Comparison of ENCODE assay signal across 9 cellular contexts in genomic region chr15:75597667-75598341, GRCh38. TPM values are rescaled to one million over a fixed set of nuclear protein-coding genes. Genes with fewer than 3 reads are reported as not detected.
DNase-seq lines count a peak whose midpoint lies in the region; ATAC-seq and TF ChIP-seq lines count a peak whose summit lies in the region.
"Had no signal": no experiment of that assay in that cellular context is flagged by ENCODE, and none has a peak within 500 bp of the region (broad histone marks: within the 10 kb centered on the region; RNA-seq: fewer than 3 reads in every experiment).

No MANE protein-coding gene starts in this region.

- H3K36me3 Mint-ChIP-seq in CD14-positive monocyte = peaks cover 68 to 92% of the 10 kb centered on the region in 2 donors

- TF ChIP-seq CTCF in CD14-positive monocyte (IDR thresholded peaks at IDR 0.05) = peak; percentile 42
- TF ChIP-seq CTCF in KMS-11 (conservative IDR thresholded peaks at IDR 0.05; ENCODE audit: low read depth, low read length) = peak; percentile 35; the same call in 1 of the 2 replicates

- intact Hi-C loops in CD14-positive monocyte (cut with micrococcal nuclease) (no loop called here), left colon (cut with DNase I, micrococcal nuclease) (no loop called here)

- H2AFZ ChIP-seq in KMS-11 (ENCODE audit: low read depth) = no peak overlapping the region

- no peaks in the 10 kb centered on the region for H4K20me1 ChIP-seq in KMS-11 (ENCODE audit: insufficient read depth)

- H3K27me3 Mint-ChIP-seq in CD14-positive monocyte (ENCODE audit: low read depth in 3 of 3) = peaks cover 0 to 2% (median 0%) of the 10 kb centered on the region in 3 donors

- H3K4me3 ChIP-seq in KMS-11 (IDR thresholded peaks at IDR 0.05; ENCODE audit: insufficient read depth, low read depth, low read length) = no peak overlapping the region

- H3K27me3 ChIP-seq in KMS-11 (ENCODE audit: insufficient read depth, low read depth) = no peaks in the 10 kb centered on the region

- no peaks in the 10 kb centered on the region for H3K4me1 Mint-ChIP-seq in CD14-positive monocyte

- peak; percentile 31 for ATAC-seq in left colon
- ATAC-seq in HG03108 (IDR thresholded peaks at IDR 0.05; ENCODE audit: unreplicated experiment) = no peak

- H3K9ac ChIP-seq in KMS-11 = no peak overlapping the region

- no peak overlapping the region for H3K4me3 Mint-ChIP-seq in CD14-positive monocyte

- H3K79me2 ChIP-seq in KMS-11 (ENCODE audit: insufficient read depth, low read depth) = no peaks in the 10 kb centered on the region

- H3K27ac ChIP-seq in KMS-11 = no peak overlapping the region

- peak overlapping the region in 1 of 7 donors; percentile 9 for H3K27ac Mint-ChIP-seq in CD14-positive monocyte

- H3K4me2 ChIP-seq in KMS-11 = no peak overlapping the region

- no peaks in the 10 kb centered on the region for H3K36me3 ChIP-seq in KMS-11 (ENCODE audit: insufficient read depth)

- no peaks in the 10 kb centered on the region for H3K9me3 Mint-ChIP-seq in CD14-positive monocyte

- no peak for DNase-seq in CD14-positive monocyte (ENCODE audit: low spot score)
- DNase-seq in activated effector memory CD4-positive, alpha-beta T cell treated with anti-CD3 and anti-CD28 coated beads, Interleukin-2, amount 50 U/mL, for 16 hours = peak; percentile 75
- peak in 1 of 2 donors; percentile 18 for DNase-seq in left colon
- DNase-seq in middle frontal gyrus (ENCODE audit: extremely low spot score, low spot score) = no peak
- no peak for DNase-seq in NCI-H2107 (lab: John Stamatoyannopoulos, UW)
- no peak for DNase-seq in medulla oblongata (ENCODE audit: extremely low spot score)
- DNase-seq: aorta had no signal

- H3K4me1 ChIP-seq in KMS-11 (ENCODE audit: low read depth, poor library complexity, severe bottlenecking) = no peaks in the 10 kb centered on the region

RNA-seq across cellular contexts. Expression of gene PTPN9, which starts 18.7 kb away (rescaled TPM):
- polyA plus RNA-seq in CD14-positive monocyte = 10 to 100 TPM; 21.1 to 28.0 TPM
- total RNA-seq in left colon = 10 to 100 TPM; 39.3 to 39.6 TPM

RNA-seq across cellular contexts. Expression of gene SNUPN, which starts 27.7 kb away (rescaled TPM):
- polyA plus RNA-seq in CD14-positive monocyte = 10 to 100 TPM; 29.3 to 31.8 TPM
- 10 to 100 TPM; 14.9 to 16.8 TPM for total RNA-seq in left colon

RNA-seq across cellular contexts. Expression of gene IMP3, which starts 42.2 kb away (rescaled TPM):
- 100 to 1,000 TPM in 1 of 2 donors, 10 to 100 TPM in 1; 99.3 to 119 TPM for polyA plus RNA-seq in CD14-positive monocyte
- 10 to 100 TPM; 53.9 to 61.3 TPM for total RNA-seq in left colon

RNA-seq across cellular contexts. Expression of gene SNX33, which starts 49.9 kb away (rescaled TPM):
- polyA plus RNA-seq in CD14-positive monocyte = 1 to 10 TPM; 2.4 TPM
- total RNA-seq in left colon = 10 to 100 TPM; 24.3 to 29.3 TPM
